In the genomic region with DNA sequence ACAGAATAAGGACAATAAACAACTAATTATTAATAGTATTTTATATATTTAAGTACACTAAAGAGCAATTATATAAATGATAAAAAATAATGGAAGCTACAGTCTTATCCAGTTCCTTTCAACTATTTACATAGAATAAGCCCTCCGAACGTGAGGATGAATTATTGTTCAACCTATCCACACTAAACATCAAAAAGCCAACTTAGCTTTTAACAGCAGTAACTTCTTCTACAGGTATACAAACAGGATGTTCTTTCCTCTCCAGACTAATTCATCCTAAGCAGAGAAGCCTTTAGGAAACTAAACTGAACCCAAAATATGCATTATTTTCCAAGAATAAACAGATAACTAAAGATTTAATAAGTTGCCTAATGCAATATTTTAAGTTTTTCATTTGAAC, we compare ENCODE assay signal across 10 cellular contexts. TPM values are rescaled to one million over a fixed set of nuclear protein-coding genes. Genes with fewer than 3 reads are reported as not detected.
DNase-seq lines count a peak whose midpoint lies in the region; ATAC-seq and TF ChIP-seq lines count a peak whose summit lies in the region.
"Had no signal": no experiment of that assay in that cellular context is flagged by ENCODE, and none has a peak within 500 bp of the region (broad histone marks: within the 10 kb centered on the region; RNA-seq: fewer than 3 reads in every experiment).

No MANE protein-coding gene starts in this region.

- TF ChIP-seq POLR2A in testis (IDR thresholded peaks at IDR 0.05): no peak

- no peaks in the 10 kb centered on the region for H3K9me3 ChIP-seq in liver (ENCODE audit: control insufficient read depth in 4 of 4, low read length in 3 of 4)
- no peaks in the 10 kb centered on the region for H3K9me3 ChIP-seq in testis

- H3K4me3 ChIP-seq in liver (ENCODE audit: low read depth in 1 of 3, low read length in 3 of 3) (peak overlapping the region; percentile 55 to 84 (median 76)), testis (peak overlapping the region; percentile 96 to 100)

- H3K27ac ChIP-seq in liver (ENCODE audit: low read depth in 1 of 2, low read length in 2 of 2) (no peak overlapping the region), testis (peak overlapping the region; percentile 99 to 100)

- peaks cover 28% of the 10 kb centered on the region for H3K4me1 Mint-ChIP-seq in activated CD4-positive, alpha-beta T cell treated with anti-CD3 and anti-CD28 coated beads, Interleukin-2, amount 10 ng/mL, durations not matched to agents 24 days and 14 days
- H3K4me1 Mint-ChIP-seq in activated naive CD8-positive, alpha-beta T cell treated with anti-CD3 and anti-CD28 coated beads, Interleukin-2, amount 10 ng/mL, durations not matched to agents 7 days and 5 days: peaks cover 18% of the 10 kb centered on the region

- no peaks in the 10 kb centered on the region for H3K9me3 Mint-ChIP-seq in activated CD4-positive, alpha-beta T cell treated with anti-CD3 and anti-CD28 coated beads, Interleukin-2, amount 10 ng/mL, durations not matched to agents 24 days and 14 days
- H3K9me3 Mint-ChIP-seq in activated naive CD8-positive, alpha-beta T cell treated with anti-CD3 and anti-CD28 coated beads, Interleukin-2, amount 10 ng/mL, durations not matched to agents 7 days and 5 days: no peaks in the 10 kb centered on the region

- H3K4me1 ChIP-seq in liver (ENCODE audit: control insufficient read depth in 4 of 4, insufficient read depth in 4 of 4, low read length in 3 of 4) (peaks cover 3 to 11% (median 9%) of the 10 kb centered on the region in 4 donors), testis (peaks cover 31% of the 10 kb centered on the region)

- H3K4me3 Mint-ChIP-seq in activated CD4-positive, alpha-beta T cell treated with anti-CD3 and anti-CD28 coated beads, Interleukin-2, amount 10 ng/mL, durations not matched to agents 24 days and 14 days: peak overlapping the region; percentile 93
- H3K4me3 Mint-ChIP-seq in activated naive CD8-positive, alpha-beta T cell treated with anti-CD3 and anti-CD28 coated beads, Interleukin-2, amount 10 ng/mL, durations not matched to agents 7 days and 5 days: peak overlapping the region; percentile 100

- H3K27me3 ChIP-seq in liver (ENCODE audit: control insufficient read depth in 4 of 4, insufficient read depth in 4 of 4, low read length in 3 of 4) (no peaks in the 10 kb centered on the region), testis (no peaks in the 10 kb centered on the region)

- H3K9ac ChIP-seq in liver (ENCODE audit: low read depth in 1 of 2, low read length in 2 of 2): peak overlapping the region; percentile 71 to 98

- no peak for ATAC-seq in activated naive CD8-positive, alpha-beta T cell treated with anti-CD3 and anti-CD28 coated beads, Interleukin-2, amount 10 ng/mL, durations not matched to agents 7 days and 5 days (ENCODE audit: low read depth)
- no peak for ATAC-seq in HG02678 (IDR thresholded peaks at IDR 0.05; ENCODE audit: unreplicated experiment)

- TF ChIP-seq RAD21 in liver (IDR thresholded peaks at IDR 0.05): peak in 1 of 2 donors; percentile 10

- peaks cover 9% of the 10 kb centered on the region for H3K36me3 Mint-ChIP-seq in activated CD4-positive, alpha-beta T cell treated with anti-CD3 and anti-CD28 coated beads, Interleukin-2, amount 10 ng/mL, durations not matched to agents 24 days and 14 days (ENCODE audit: low read depth)
- H3K36me3 Mint-ChIP-seq in activated naive CD8-positive, alpha-beta T cell treated with anti-CD3 and anti-CD28 coated beads, Interleukin-2, amount 10 ng/mL, durations not matched to agents 7 days and 5 days: peaks cover 7% of the 10 kb centered on the region

- intact Hi-C loops in activated CD4-positive, alpha-beta T cell treated with anti-CD3 and anti-CD28 coated beads, Interleukin-2, amount 10 ng/mL, durations not matched to agents 24 days and 14 days (cut with micrococcal nuclease): loop anchor here (2.0 to 5.0 kb wide), 3 partner anchors 18 to 104 kb away; no protein-coding TSS in a partner anchor
- intact Hi-C loops in testis (cut with DNase I; ENCODE audit: low total_unique reads): loop anchor here (5.0 kb wide), 2 partner anchors 41 to 84 kb away; no protein-coding TSS in a partner anchor

- no peak for DNase-seq in activated CD4-positive, alpha-beta T cell treated with anti-CD3 and anti-CD28 coated beads, Interleukin-2, amount 10 ng/mL, durations not matched to agents 24 days and 14 days
- DNase-seq in activated CD4-positive, alpha-beta T cell treated with anti-CD3 and anti-CD28 coated beads for 48 hours: no peak
- DNase-seq in activated naive CD8-positive, alpha-beta T cell treated with anti-CD3 and anti-CD28 coated beads, Interleukin-2, amount 10 ng/mL, durations not matched to agents 7 days and 5 days: no peak
- DNase-seq in testis: no peak
- DNase-seq in NCI-H2029 treated with DMSO at 0.1 percent for 48 hours (lab: John Stamatoyannopoulos, UW): no peak
- DNase-seq in UCSD-AML1 (lab: John Stamatoyannopoulos, UW; ENCODE audit: unreplicated experiment): no peak
- DNase-seq: anterior cingulate cortex, T1000 had no signal

- POLR2A ChIA-PET in activated naive CD8-positive, alpha-beta T cell treated with anti-CD3 and anti-CD28 coated beads, Interleukin-2, amount 10 ng/mL, durations not matched to agents 7 days and 5 days (lab: Charles Lee): interaction anchor here (1.4 to 3.3 kb wide), 4 partner anchors 19 to 84 kb away, joined by 3 to 25 read pairs (median 8); no protein-coding TSS in a partner anchor

- H3K36me3 ChIP-seq in liver (ENCODE audit: control insufficient read depth in 4 of 4, insufficient read depth in 3 of 4, low read depth in 1 of 4, low read length in 3 of 4): peaks cover 0 to 6% (median 4%) of the 10 kb centered on the region in 4 donors
- H3K36me3 ChIP-seq in testis (ENCODE audit: low read depth, missing control alignments): no peaks in the 10 kb centered on the region

- TF ChIP-seq CTCF in liver (IDR thresholded peaks at IDR 0.05; ENCODE audit: low read depth, low read length, missing input control) (no peak), testis (IDR thresholded peaks at IDR 0.05) (no peak)

- H3K27ac Mint-ChIP-seq in activated CD4-positive, alpha-beta T cell treated with anti-CD3 and anti-CD28 coated beads, Interleukin-2, amount 10 ng/mL, durations not matched to agents 24 days and 14 days: no peak overlapping the region
- peak overlapping the region; percentile 25 for H3K27ac Mint-ChIP-seq in activated naive CD8-positive, alpha-beta T cell treated with anti-CD3 and anti-CD28 coated beads, Interleukin-2, amount 10 ng/mL, durations not matched to agents 7 days and 5 days

- no peaks in the 10 kb centered on the region for H3K27me3 Mint-ChIP-seq in activated CD4-positive, alpha-beta T cell treated with anti-CD3 and anti-CD28 coated beads, Interleukin-2, amount 10 ng/mL, durations not matched to agents 24 days and 14 days
- no peaks in the 10 kb centered on the region for H3K27me3 Mint-ChIP-seq in activated naive CD8-positive, alpha-beta T cell treated with anti-CD3 and anti-CD28 coated beads, Interleukin-2, amount 10 ng/mL, durations not matched to agents 7 days and 5 days

- 20% methylated on average over 2 of the region's 2 CpGs for WGBS in liver
- 21 to 30% methylated on average over 2 of the region's 2 CpGs for WGBS in testis, 2 donors

TF ChIP-seq in liver, 16 proteins besides CTCF, POLR2A, EP300 and RAD21:
- TF ChIP-seq, protein P1, sequence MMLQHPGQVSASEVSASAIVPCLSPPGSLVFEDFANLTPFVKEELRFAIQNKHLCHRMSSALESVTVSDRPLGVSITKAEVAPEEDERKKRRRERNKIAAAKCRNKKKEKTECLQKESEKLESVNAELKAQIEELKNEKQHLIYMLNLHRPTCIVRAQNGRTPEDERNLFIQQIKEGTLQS (IDR thresholded peaks at IDR 0.05): no peak
- TF ChIP-seq JUND (IDR thresholded peaks at IDR 0.05): no peak
- TF ChIP-seq HNF4A (conservative IDR thresholded peaks at IDR 0.05): no peak
- TF ChIP-seq SP1 (IDR thresholded peaks at IDR 0.05): no peak
- no peak for TF ChIP-seq GABPA (IDR thresholded peaks at IDR 0.05 in 1 of 2, conservative IDR thresholded peaks at IDR 0.05 in 1 of 2)
- TF ChIP-seq, protein P2, sequence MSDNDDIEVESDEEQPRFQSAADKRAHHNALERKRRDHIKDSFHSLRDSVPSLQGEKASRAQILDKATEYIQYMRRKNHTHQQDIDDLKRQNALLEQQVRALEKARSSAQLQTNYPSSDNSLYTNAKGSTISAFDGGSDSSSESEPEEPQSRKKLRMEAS (IDR thresholded peaks at IDR 0.05): no peak
- no peak for TF ChIP-seq YY1 (IDR thresholded peaks at IDR 0.05)
- no peak for TF ChIP-seq NR2F2 (IDR thresholded peaks at IDR 0.05)
- TF ChIP-seq TAF1 (conservative IDR thresholded peaks at IDR 0.05): no peak
- no peak for TF ChIP-seq HNF4G (IDR thresholded peaks at IDR 0.05)
TF ChIP-seq in liver: peak in this region for 0.

RNA-seq across cellular contexts. Expression of a gene that starts 2.3 kb away (rescaled TPM):
- total RNA-seq in activated CD4-positive, alpha-beta T cell treated with anti-CD3 and anti-CD28 coated beads, Interleukin-2, amount 10 ng/mL, durations not matched to agents 24 days and 14 days: 85.0 and 85.1 TPM in 2 replicates
- total RNA-seq in activated naive CD8-positive, alpha-beta T cell treated with anti-CD3 and anti-CD28 coated beads, Interleukin-2, amount 10 ng/mL, durations not matched to agents 7 days and 5 days: 10 to 100 TPM; 78.6 to 79.8 TPM
- total RNA-seq in liver (100 to 1,000 TPM in 1 of 2 donors, 10 to 100 TPM in 1; 10.3 to 132 TPM), testis (100 to 1,000 TPM; 156 to 185 TPM)
- polyA plus RNA-seq in liver (10 to 100 TPM; 61.7 to 65.8 TPM), testis (ENCODE audit: insufficient read depth, low read depth, low replicate concordance) (86.8 TPM)

RNA-seq across cellular contexts. Expression of a gene that starts 50.4 kb away (rescaled TPM):
- total RNA-seq in activated CD4-positive, alpha-beta T cell treated with anti-CD3 and anti-CD28 coated beads, Interleukin-2, amount 10 ng/mL, durations not matched to agents 24 days and 14 days: 0.58 and 0.64 TPM in 2 replicates
- under 1 TPM; 0.85 to 0.97 TPM for total RNA-seq in activated naive CD8-positive, alpha-beta T cell treated with anti-CD3 and anti-CD28 coated beads, Interleukin-2, amount 10 ng/mL, durations not matched to agents 7 days and 5 days
- total RNA-seq in liver: under 1 TPM in 1 of 2 donors, not detected in 1; 0.42 TPM
- under 1 TPM; 0.43 to 0.64 TPM for polyA plus RNA-seq in liver
- 100 to 1,000 TPM in 1 of 2 donors, 10 to 100 TPM in 1; 46.8 to 104 TPM for total RNA-seq in testis
- polyA plus RNA-seq in testis (ENCODE audit: insufficient read depth, low read depth, low replicate concordance): 84.9 TPM

Comparison
In these comparisons a context has a peak if more than half of its experiments do, and no peak if none do; other contexts are left out.
1. H3K27ac ChIP-seq: peak in testis (2 of 2); none in liver (0 of 2).
2. RNA of a gene that starts 50.4 kb away (total RNA-seq): 46.8 to 104 TPM in testis; 0.85 to 0.97 TPM in activated naive CD8-positive, alpha-beta T cell treated with anti-CD3 and anti-CD28 coated beads, Interleukin-2, amount 10 ng/mL, durations not matched to agents 7 days and 5 days, 0.58 to 0.64 TPM in activated CD4-positive, alpha-beta T cell treated with anti-CD3 and anti-CD28 coated beads, Interleukin-2, amount 10 ng/mL, durations not matched to agents 24 days and 14 days and 0.42 TPM in liver; every median in the first group is over 10 times any median in the second.